In genomic region chr2:9843229-9844035, GRCh38 we compare ENCODE assay signal across 8 cellular contexts. TPM values are rescaled to one million over a fixed set of nuclear protein-coding genes. Genes with fewer than 3 reads are reported as not detected.
A peak's percentile ranks its signal among the peaks of the same experiment; 100 is the strongest.
DNase-seq lines count a peak whose midpoint lies in the region; ATAC-seq and TF ChIP-seq lines count a peak whose summit lies in the region.

Gene TAF1B, plus strand, starts transcription at chr2:9843474. Its CDS starts 68 bp downstream, at chr2:9843542.

- DNase-seq in Ammon's horn (ENCODE audit: low spot score) = peak; percentile 83
- peak; percentile 89 for DNase-seq in NCI-H460 (ENCODE audit: extremely low read depth, low read depth)
- peak; percentile 87 for DNase-seq in activated CD4-positive, CD25-positive, alpha-beta regulatory T cell treated with anti-CD3 and anti-CD28 coated beads, Interleukin-2, amount 50 U/mL, for 72 hours
- peak; percentile 85 for DNase-seq in cerebellum (ENCODE audit: low spot score)
- DNase-seq in kidney glomerular epithelial cell (lab: John Stamatoyannopoulos, UW) = peak; percentile 91
- peak; percentile 40 to 63 for DNase-seq in stimulated activated CD4-positive, alpha-beta T cell treated with anti-CD3 and anti-CD28 coated beads, Interleukin-1b, Interleukin-23, amount 100 ng/mL, for 1 hour (ENCODE audit: low read depth in 2 of 2)

- peak; percentile 90 for ATAC-seq in HG03432 (IDR thresholded peaks at IDR 0.05; ENCODE audit: unreplicated experiment)

- TF ChIP-seq POLR2A in GM19099 (IDR thresholded peaks at IDR 0.05; ENCODE audit: extremely low read depth, insufficient read length, low read depth) = peak; percentile 83

RNA-seq across cellular contexts. Expression of gene TAF1B, which starts in this region (rescaled TPM):
- 14.8 and 16.1 TPM in 2 replicates for total RNA-seq in NCI-H460 (2014; rRNA removed; shearing (Covaris generic))
- polyA plus RNA-seq in NCI-H460 (2014; cell fraction: nucleus; rRNA removed) = 7.5 and 29.9 TPM in 2 replicates
- total RNA-seq in cerebellum = 53.4 TPM

Comparison
In these comparisons a context has a peak if more than half of its experiments do, and no peak if none do; other contexts are left out.
1. Peak in every context shown above with its lines: DNase-seq and ATAC-seq.